18 cellular contexts compared by ENCODE assay signal in genomic region chr11:133227674-133228111, GRCh38.
DNase-seq lines count a peak whose midpoint lies in the region; ATAC-seq and TF ChIP-seq lines count a peak whose summit lies in the region.
"Had no signal": no experiment of that assay in that cellular context is flagged by ENCODE, and none has a peak within 500 bp of the region (broad histone marks: within the 10 kb centered on the region; RNA-seq: fewer than 3 reads in every experiment).

No MANE protein-coding gene starts in this region.

- ATAC-seq in GM23338: peak; percentile 39
- ATAC-seq in GM21367 (IDR thresholded peaks at IDR 0.05; ENCODE audit: unreplicated experiment): no peak
- ATAC-seq: PC-3 had no signal

- no peak overlapping the region for H3T11ph ChIP-seq in H9 (ENCODE audit: low read length)

- no peaks in the 10 kb centered on the region; the same call in 2 of the 3 replicates for H3K36me3 Mint-ChIP-seq in GM23338 (ENCODE audit: low read depth)
- H3K36me3 Mint-ChIP-seq in H9 (ENCODE audit: insufficient read depth in 1 of 3, low read depth in 3 of 3): no peaks in the 10 kb centered on the region
- no peaks in the 10 kb centered on the region for H3K36me3 Mint-ChIP-seq in brain
- H3K36me3 Mint-ChIP-seq: CD8-positive, alpha-beta memory T cell; IgD-negative memory B cell had no signal

- H3K9ac ChIP-seq in H9 (ENCODE audit: extremely low read depth, insufficient read length, low read length): no peak overlapping the region

- H3K27me3 ChIP-seq in GM23338 (ENCODE audit: insufficient read depth) (no peaks in the 10 kb centered on the region), H9 (ENCODE audit: insufficient read depth, low read length) (no peaks in the 10 kb centered on the region)

- 0 out of 2 replicates have a peak, but pooled peaks cover 4% of the 10 kb centered on the region for H3K9me2 ChIP-seq in GM23338 (ENCODE audit: insufficient read depth)

- H4K5ac ChIP-seq in H9 (ENCODE audit: insufficient read length, low read depth, low read length): no peak overlapping the region

- H3K9me3 Mint-ChIP-seq in GM23338: no peaks in the 10 kb centered on the region
- no peaks in the 10 kb centered on the region; a peak in 1 of 5 replicates for H3K9me3 Mint-ChIP-seq in H9
- peaks cover 0 to 5% (median 0%) of the 10 kb centered on the region in 5 experiments for H3K9me3 Mint-ChIP-seq in brain

- H4K8ac ChIP-seq in H9 (replicated peaks; ENCODE audit: insufficient read length, low read depth, low read length): no peak overlapping the region

- H3K14ac ChIP-seq in H9 (ENCODE audit: insufficient read depth, low read length): no peak overlapping the region

- H2BK120ac ChIP-seq in H9 (ENCODE audit: low read depth, low read length, poor library complexity, severe bottlenecking): no peak overlapping the region

- peak overlapping the region; percentile 64 for H3K4me2 ChIP-seq in GM23338
- no peak overlapping the region for H3K4me2 ChIP-seq in H9 (ENCODE audit: insufficient read depth, insufficient read length, low read length)

- peaks cover 46% of the 10 kb centered on the region for H3K4me1 ChIP-seq in GM23338 (ENCODE audit: insufficient read depth)
- peaks cover 4% of the 10 kb centered on the region; the same call in 1 of the 2 replicates for H3K4me1 ChIP-seq in H9 (ENCODE audit: insufficient read depth, low read length)
- H3K4me1 ChIP-seq: HAP-1 had no signal

- H3K23me2 ChIP-seq in H9 (ENCODE audit: insufficient read length, low read depth, low read length, poor library complexity, severe bottlenecking): no peaks in the 10 kb centered on the region

- peaks cover 43% of the 10 kb centered on the region for H3K4me1 Mint-ChIP-seq in GM23338
- peaks cover 32 to 49% of the 10 kb centered on the region in 2 experiments for H3K4me1 Mint-ChIP-seq in H9
- peaks cover 79% of the 10 kb centered on the region for H3K4me1 Mint-ChIP-seq in brain
- H3K4me1 Mint-ChIP-seq: CD8-positive, alpha-beta memory T cell; IgD-negative memory B cell had no signal

- no peaks in the 10 kb centered on the region for H3F3A ChIP-seq in GM23338 (replicated peaks; ENCODE audit: low read depth)

- no peaks in the 10 kb centered on the region for H3K36me3 ChIP-seq in GM23338 (ENCODE audit: insufficient read depth)
- H3K36me3 ChIP-seq: HAP-1 had no signal

- no peaks in the 10 kb centered on the region for H3K79me2 ChIP-seq in GM23338 (replicated peaks; ENCODE audit: insufficient read depth)
- H3K79me2 ChIP-seq in H9 (ENCODE audit: insufficient read depth, low read length): no peaks in the 10 kb centered on the region

- H4K20me1 ChIP-seq in GM23338 (replicated peaks; ENCODE audit: insufficient read depth) (no peaks in the 10 kb centered on the region), H9 (ENCODE audit: control insufficient read depth, insufficient read depth, insufficient read length) (no peaks in the 10 kb centered on the region)

- H2AFZ ChIP-seq in GM23338: peak overlapping the region; percentile 78
- H2AFZ ChIP-seq in H9 (ENCODE audit: low read length): no peak overlapping the region

- no peak overlapping the region for H2BK20ac ChIP-seq in H9 (ENCODE audit: low read depth, low read length, poor library complexity, severe bottlenecking)

- no peak overlapping the region for H3K23ac ChIP-seq in H9 (ENCODE audit: insufficient read length, low read depth, low read length)

- no peak overlapping the region for H2AK5ac ChIP-seq in H9 (ENCODE audit: insufficient read length, low read length)

- H3K27ac Mint-ChIP-seq in GM23338 (no peak overlapping the region), H9 (no peak overlapping the region; a peak in 1 of 7 replicates), brain (peak overlapping the region; percentile 41 to 95 (median 82))
- H3K27ac Mint-ChIP-seq: CD8-positive, alpha-beta memory T cell; IgD-negative memory B cell had no signal

- H3K27me3 Mint-ChIP-seq in GM23338 (ENCODE audit: insufficient read depth, low read depth, poor library complexity) (peaks cover 13% of the 10 kb centered on the region), H9 (ENCODE audit: low read depth) (peaks cover 54% of the 10 kb centered on the region), brain (peaks cover 18% of the 10 kb centered on the region)
- H3K27me3 Mint-ChIP-seq: CD8-positive, alpha-beta memory T cell had no signal

- no peak overlapping the region for H3K18ac ChIP-seq in H9 (ENCODE audit: insufficient read length, low read depth, low read length)

- DNase-seq in GM23338 (ENCODE audit: low spot score) (peak; percentile 8), H9 (peak; percentile 36), iPS-NIHi11 (ENCODE audit: low spot score) (peak; percentile 9), NCI-H128 (lab: John Stamatoyannopoulos, UW; ENCODE audit: unreplicated experiment) (no peak), COLO668 (lab: John Stamatoyannopoulos, UW; ENCODE audit: unreplicated experiment) (no peak)
- DNase-seq: ACHN; CD8-positive, alpha-beta memory T cell; Karpas-422; NCI-H187; NCI-H2171; NCI-H82; PC-3; SIG-M5 had no signal

- no peak overlapping the region for H2BK5ac ChIP-seq in H9 (ENCODE audit: insufficient read length, low read length)

- no peak overlapping the region for H3K4ac ChIP-seq in H9 (ENCODE audit: low read depth, low read length)

- H2BK12ac ChIP-seq in H9 (ENCODE audit: insufficient read length, low read depth, low read length): no peak overlapping the region

- H3K9me3 ChIP-seq in H9 (ENCODE audit: control insufficient read depth, low read depth, low read length): no peaks in the 10 kb centered on the region
- H3K9me3 ChIP-seq: HAP-1 had no signal

- H3K27ac ChIP-seq in GM23338 (ENCODE audit: low read depth) (no peak overlapping the region), H9 (ENCODE audit: insufficient read length, low read depth, low read length) (no peak overlapping the region)
- H3K27ac ChIP-seq: RWPE1 had no signal

- no peak overlapping the region for H3K56ac ChIP-seq in H9 (ENCODE audit: insufficient read length, low read depth, low read length)

- H4K91ac ChIP-seq in H9 (ENCODE audit: insufficient read length, low read depth, low read length): no peak overlapping the region

- TF ChIP-seq CTCF in GM23338 (conservative IDR thresholded peaks at IDR 0.05; ENCODE audit: low read depth in 2 of 2) (no peak), H9 (conservative IDR thresholded peaks at IDR 0.05) (no peak), brain (conservative IDR thresholded peaks at IDR 0.05) (no peak)

- H2BK15ac ChIP-seq in H9 (ENCODE audit: low read depth, low read length): no peak overlapping the region

- no peaks in the 10 kb centered on the region for H3K79me1 ChIP-seq in H9 (ENCODE audit: insufficient read depth, low read depth, low read length, poor library complexity, severe bottlenecking)

- H3K4me3 Mint-ChIP-seq in GM23338 (no peak overlapping the region), H9 (no peak overlapping the region), brain (peak overlapping the region in 2 of 5 experiments; percentile 12 to 18)
- H3K4me3 Mint-ChIP-seq: CD8-positive, alpha-beta memory T cell; IgD-negative memory B cell had no signal

- peak overlapping the region; percentile 37; the same call in 1 of the 2 replicates for H3K4me3 ChIP-seq in GM23338
- H3K4me3 ChIP-seq: HAP-1 had no signal

- WGBS in H9 (ENCODE audit: extremely low coverage, insufficient read length, low lambda C conversion rate): no CpG with 5 or more reads among the region's 8 CpGs

Comparison
In these comparisons a context has a peak if more than half of its experiments do, and no peak if none do; other contexts are left out.
1. DNase-seq: peak in GM23338 (single experiment), H9 (single experiment) and iPS-NIHi11 (single experiment); none in NCI-H128 (single experiment) and COLO668 (single experiment).
2. H3K27ac Mint-ChIP-seq: peak in brain (5 of 5); none in GM23338 (single experiment) and H9 (0 of 3).